Comparison of ENCODE assay signal across 1 cellular context in genomic region chr12:109597795-109598427, GRCh38.
TF ChIP-seq lines count a peak whose summit lies in the region.

No MANE protein-coding gene starts in this region.

TF ChIP-seq in HepG2, 621 proteins besides CTCF, POLR2A, EP300 and RAD21 (continued from another document and continues in another):
- TF ChIP-seq ZHX1 (CRISPR knock-in tag; IDR thresholded peaks at IDR 0.05; ENCODE audit: low read depth): 0 out of 2 replicates have a peak, but pooled peaks have one; percentile 41
- TF ChIP-seq AHDC1 (CRISPR knock-in tag; IDR thresholded peaks at IDR 0.05; ENCODE audit: borderline replicate concordance): no peak; the same call in 1 of the 2 replicates
- TF ChIP-seq ZNF570 (CRISPR knock-in tag; IDR thresholded peaks at IDR 0.05; ENCODE audit: borderline replicate concordance): no peak
- TF ChIP-seq LBX2 (CRISPR knock-in tag; IDR thresholded peaks at IDR 0.05; ENCODE audit: borderline replicate concordance): no peak
- 0 out of 2 replicates have a peak, but pooled peaks have one; percentile 16 for TF ChIP-seq DNMT1 (CRISPR knock-in tag; IDR thresholded peaks at IDR 0.05)
- TF ChIP-seq NFRKB (IDR thresholded peaks at IDR 0.05): no peak
- TF ChIP-seq, protein P1, sequence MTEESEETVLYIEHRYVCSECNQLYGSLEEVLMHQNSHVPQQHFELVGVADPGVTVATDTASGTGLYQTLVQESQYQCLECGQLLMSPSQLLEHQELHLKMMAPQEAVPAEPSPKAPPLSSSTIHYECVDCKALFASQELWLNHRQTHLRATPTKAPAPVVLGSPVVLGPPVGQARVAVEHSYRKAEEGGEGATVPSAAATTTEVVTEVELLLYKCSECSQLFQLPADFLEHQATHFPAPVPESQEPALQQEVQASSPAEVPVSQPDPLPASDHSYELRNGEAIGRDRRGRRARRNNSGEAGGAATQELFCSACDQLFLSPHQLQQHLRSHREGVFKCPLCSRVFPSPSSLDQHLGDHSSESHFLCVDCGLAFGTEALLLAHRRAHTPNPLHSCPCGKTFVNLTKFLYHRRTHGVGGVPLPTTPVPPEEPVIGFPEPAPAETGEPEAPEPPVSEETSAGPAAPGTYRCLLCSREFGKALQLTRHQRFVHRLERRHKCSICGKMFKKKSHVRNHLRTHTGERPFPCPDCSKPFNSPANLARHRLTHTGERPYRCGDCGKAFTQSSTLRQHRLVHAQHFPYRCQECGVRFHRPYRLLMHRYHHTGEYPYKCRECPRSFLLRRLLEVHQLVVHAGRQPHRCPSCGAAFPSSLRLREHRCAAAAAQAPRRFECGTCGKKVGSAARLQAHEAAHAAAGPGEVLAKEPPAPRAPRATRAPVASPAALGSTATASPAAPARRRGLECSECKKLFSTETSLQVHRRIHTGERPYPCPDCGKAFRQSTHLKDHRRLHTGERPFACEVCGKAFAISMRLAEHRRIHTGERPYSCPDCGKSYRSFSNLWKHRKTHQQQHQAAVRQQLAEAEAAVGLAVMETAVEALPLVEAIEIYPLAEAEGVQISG (CRISPR knock-in tag; IDR thresholded peaks at IDR 0.05): peak; percentile 46; the same call in 1 of the 2 replicates
- no peak; the same call in 1 of the 2 replicates for TF ChIP-seq NCOA1 (CRISPR knock-in tag; IDR thresholded peaks at IDR 0.05)
- TF ChIP-seq HMG20B (CRISPR knock-in tag; conservative IDR thresholded peaks at IDR 0.05): no peak
- 0 out of 2 replicates have a peak, but pooled peaks have one; percentile 37 for TF ChIP-seq ATF2 (CRISPR knock-in tag; IDR thresholded peaks at IDR 0.05)
- TF ChIP-seq NR2F6 (IDR thresholded peaks at IDR 0.05): no peak
- TF ChIP-seq NR2F6 (CRISPR knock-in tag; IDR thresholded peaks at IDR 0.05): peak; percentile 39; the same call in 1 of the 2 replicates
- TF ChIP-seq ZFP62 (CRISPR knock-in tag; IDR thresholded peaks at IDR 0.05): no peak
- TF ChIP-seq RBFOX2 (IDR thresholded peaks at IDR 0.05; ENCODE audit: low read depth, low read length): 0 out of 2 replicates have a peak, but pooled peaks have one; percentile 37
- TF ChIP-seq GLI4 (CRISPR knock-in tag; IDR thresholded peaks at IDR 0.05; ENCODE audit: borderline replicate concordance): no peak
- peak; percentile 69 for TF ChIP-seq GFI1 (CRISPR knock-in tag; IDR thresholded peaks at IDR 0.05; ENCODE audit: borderline replicate concordance)
- TF ChIP-seq ZNF24 (IDR thresholded peaks at IDR 0.05): 0 out of 2 replicates have a peak, but pooled peaks have one; percentile 39
- TF ChIP-seq ZNF775 (CRISPR knock-in tag; IDR thresholded peaks at IDR 0.05; ENCODE audit: borderline replicate concordance): no peak
- no peak for TF ChIP-seq MTA1 (CRISPR knock-in tag; IDR thresholded peaks at IDR 0.05; ENCODE audit: borderline replicate concordance)
- peak; percentile 90 for TF ChIP-seq ZMYM3 (CRISPR knock-in tag; IDR thresholded peaks at IDR 0.05)
- TF ChIP-seq MAF1 (CRISPR knock-in tag; IDR thresholded peaks at IDR 0.05; ENCODE audit: borderline replicate concordance): no peak
- TF ChIP-seq NR2C2 (CRISPR knock-in tag; IDR thresholded peaks at IDR 0.05; ENCODE audit: borderline replicate concordance): peak; percentile 55
- no peak for TF ChIP-seq NFIB (CRISPR knock-in tag; IDR thresholded peaks at IDR 0.05; ENCODE audit: borderline replicate concordance)
- no peak for TF ChIP-seq ZSCAN22 (CRISPR knock-in tag; IDR thresholded peaks at IDR 0.05)
- TF ChIP-seq ZNF264 (CRISPR knock-in tag; IDR thresholded peaks at IDR 0.05): 0 out of 2 replicates have a peak, but pooled peaks have one; percentile 63
- TF ChIP-seq ZNF136 (CRISPR knock-in tag; IDR thresholded peaks at IDR 0.05; ENCODE audit: low read depth): no peak
- TF ChIP-seq FOSL2 (CRISPR knock-in tag; IDR thresholded peaks at IDR 0.05): peak; percentile 34; the same call in 1 of the 2 replicates
- peak; percentile 48; the same call in 1 of the 2 replicates for TF ChIP-seq GATAD1 (CRISPR knock-in tag; IDR thresholded peaks at IDR 0.05)
- TF ChIP-seq MIXL1 (CRISPR knock-in tag; IDR thresholded peaks at IDR 0.05): peak; percentile 26; the same call in 1 of the 2 replicates
- no peak for TF ChIP-seq ZNF496 (CRISPR knock-in tag; IDR thresholded peaks at IDR 0.05; ENCODE audit: insufficient replicate concordance)
- TF ChIP-seq ZNF780A (CRISPR knock-in tag; IDR thresholded peaks at IDR 0.05): no peak
- TF ChIP-seq MTF1 (CRISPR knock-in tag; IDR thresholded peaks at IDR 0.05): no peak
- no peak for TF ChIP-seq GPBP1L1 (CRISPR knock-in tag; IDR thresholded peaks at IDR 0.05)
- TF ChIP-seq ZNF205 (CRISPR knock-in tag; IDR thresholded peaks at IDR 0.05): peak; percentile 95; the same call in 1 of the 2 replicates
- TF ChIP-seq, protein P2, sequence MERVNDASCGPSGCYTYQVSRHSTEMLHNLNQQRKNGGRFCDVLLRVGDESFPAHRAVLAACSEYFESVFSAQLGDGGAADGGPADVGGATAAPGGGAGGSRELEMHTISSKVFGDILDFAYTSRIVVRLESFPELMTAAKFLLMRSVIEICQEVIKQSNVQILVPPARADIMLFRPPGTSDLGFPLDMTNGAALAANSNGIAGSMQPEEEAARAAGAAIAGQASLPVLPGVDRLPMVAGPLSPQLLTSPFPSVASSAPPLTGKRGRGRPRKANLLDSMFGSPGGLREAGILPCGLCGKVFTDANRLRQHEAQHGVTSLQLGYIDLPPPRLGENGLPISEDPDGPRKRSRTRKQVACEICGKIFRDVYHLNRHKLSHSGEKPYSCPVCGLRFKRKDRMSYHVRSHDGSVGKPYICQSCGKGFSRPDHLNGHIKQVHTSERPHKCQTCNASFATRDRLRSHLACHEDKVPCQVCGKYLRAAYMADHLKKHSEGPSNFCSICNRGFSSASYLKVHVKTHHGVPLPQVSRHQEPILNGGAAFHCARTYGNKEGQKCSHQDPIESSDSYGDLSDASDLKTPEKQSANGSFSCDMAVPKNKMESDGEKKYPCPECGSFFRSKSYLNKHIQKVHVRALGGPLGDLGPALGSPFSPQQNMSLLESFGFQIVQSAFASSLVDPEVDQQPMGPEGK (CRISPR knock-in tag; IDR thresholded peaks at IDR 0.05): peak; percentile 50
- peak; percentile 70; the same call in 1 of the 2 replicates for TF ChIP-seq AKAP8 (CRISPR knock-in tag; IDR thresholded peaks at IDR 0.05)
- TF ChIP-seq EHMT2 (IDR thresholded peaks at IDR 0.05; ENCODE audit: borderline replicate concordance, low read depth, low read length): no peak
- no peak for TF ChIP-seq SMAD1 (CRISPR knock-in tag; IDR thresholded peaks at IDR 0.05; ENCODE audit: borderline replicate concordance, low read depth)
- TF ChIP-seq MXD3 (CRISPR knock-in tag; IDR thresholded peaks at IDR 0.05): peak; percentile 59; the same call in 1 of the 2 replicates
- no peak for TF ChIP-seq NCOA2 (CRISPR knock-in tag; IDR thresholded peaks at IDR 0.05)
- TF ChIP-seq ZNF788 (CRISPR knock-in tag; IDR thresholded peaks at IDR 0.05; ENCODE audit: borderline replicate concordance): peak; percentile 42; the same call in 1 of the 2 replicates
- TF ChIP-seq ZNF350 (CRISPR knock-in tag; IDR thresholded peaks at IDR 0.05; ENCODE audit: borderline replicate concordance, low read depth): peak; percentile 73; the same call in 1 of the 2 replicates
- peak; percentile 69; the same call in 1 of the 2 replicates for TF ChIP-seq YEATS2 (CRISPR knock-in tag; IDR thresholded peaks at IDR 0.05; ENCODE audit: borderline replicate concordance)
- TF ChIP-seq BHLHE40 (IDR thresholded peaks at IDR 0.05; ENCODE audit: low read length): peak; percentile 56
- TF ChIP-seq ZNF891 (CRISPR knock-in tag; IDR thresholded peaks at IDR 0.05): peak; percentile 36; the same call in 1 of the 2 replicates
- TF ChIP-seq HNF4G (IDR thresholded peaks at IDR 0.05; ENCODE audit: borderline replicate concordance, low read depth, low read length): peak; percentile 51; the same call in 1 of the 2 replicates
- no peak; the same call in 1 of the 2 replicates for TF ChIP-seq HNF4G (CRISPR knock-in tag; IDR thresholded peaks at IDR 0.05; ENCODE audit: borderline replicate concordance, low read depth)
